Comparison of ENCODE assay signal across 1 cellular context in genomic region chr1:54813479-54814147, GRCh38.
TF ChIP-seq lines count a peak whose summit lies in the region.

No MANE protein-coding gene starts in this region.

TF ChIP-seq in H1, 55 proteins besides CTCF, POLR2A, EP300 and RAD21:
- TF ChIP-seq JUN (IDR thresholded peaks at IDR 0.05; ENCODE audit: low read depth, low read length) (no peak), BACH1 (IDR thresholded peaks at IDR 0.05; ENCODE audit: low read length) (no peak), BCL11A (IDR thresholded peaks at IDR 0.05; ENCODE audit: low read depth in 2 of 2, low read length in 2 of 2) (no peak), NANOG (IDR thresholded peaks at IDR 0.05; ENCODE audit: insufficient read depth, low read depth, low read length, poor library complexity, severe bottlenecking) (peak; percentile 55), TBP (IDR thresholded peaks at IDR 0.05; ENCODE audit: low read depth, low read length) (no peak), POLR2AphosphoS5 (IDR thresholded peaks at IDR 0.05; ENCODE audit: low read depth, low read length) (no peak), HDAC2 (IDR thresholded peaks at IDR 0.05; ENCODE audit: borderline replicate concordance in 1 of 2, low read depth in 2 of 2, low read length in 2 of 2) (no peak), ASH2L (IDR thresholded peaks at IDR 0.05; ENCODE audit: low read length) (peak; percentile 67), TAF1 (IDR thresholded peaks at IDR 0.05; ENCODE audit: low read depth, low read length) (0 out of 2 replicates have a peak, but pooled peaks have one; percentile 17)
